30 cellular contexts compared by ENCODE assay signal in genomic region chr6:156762547-156762946, GRCh38.
"Had no signal": no experiment of that assay in that cellular context is flagged by ENCODE, and none has a peak within 500 bp of the region (broad histone marks: within the 10 kb centered on the region; RNA-seq: fewer than 3 reads in every experiment).

No MANE protein-coding gene starts in this region.

- H3K27me3 ChIP-seq: dorsolateral prefrontal cortex, esophagus muscularis mucosa, foreskin keratinocyte, gastroesophageal sphincter, heart left ventricle, hepatocyte, neutrophil, sigmoid colon, stomach, testis, tibial artery had no signal

- H3K36me3 Mint-ChIP-seq: mesothelial cell of epicardium; naive B cell; natural killer cell treated with Interleukin-12 subunit alpha and Interleukin-12 subunit beta and Interleukin-15 and Interleukin-18, amount 100 ng/mL, for 72 hours; stimulated activated effector memory CD8-positive, alpha-beta T cell treated with anti-CD3 and anti-CD28 coated beads, Interleukin-12 subunit alpha, Interleukin-12 subunit beta, amount 100 ng/mL, for 72 hours; type B pancreatic cell had no signal

- H3K4me1 Mint-ChIP-seq: mesothelial cell of epicardium; neural crest cell; stimulated activated effector memory CD8-positive, alpha-beta T cell treated with anti-CD3 and anti-CD28 coated beads, Interleukin-12 subunit alpha, Interleukin-12 subunit beta, amount 100 ng/mL, for 72 hours had no signal

- DNase-seq: dorsolateral prefrontal cortex; effector CD4-positive, alpha-beta T cell; foreskin keratinocyte; heart left ventricle; kidney; mesenchymal stem cell; mucosa of descending colon; naive B cell; posterior cingulate gyrus; psoas muscle; right cardiac atrium; sigmoid colon; stimulated activated CD4-positive, alpha-beta T cell treated with anti-CD3 and anti-CD28 coated beads, Interleukin-2, amount 100 ng/mL, for 24 hours; stimulated activated CD4-positive, alpha-beta T cell treated with anti-CD3 and anti-CD28 coated beads, Interleukin-4, amount 100 ng/mL, for 24 hours; stimulated activated naive CD4-positive, alpha-beta T cell treated with Interleukin-2 at 50 U/mL for 16 hours; stomach; testis; tibial artery had no signal

- H3K36me3 ChIP-seq: esophagus muscularis mucosa, gastroesophageal sphincter, heart left ventricle, neutrophil, sigmoid colon, stomach, tibial artery had no signal

- H3K27ac Mint-ChIP-seq: mesothelial cell of epicardium; naive B cell; stimulated activated effector memory CD8-positive, alpha-beta T cell treated with anti-CD3 and anti-CD28 coated beads, Interleukin-12 subunit alpha, Interleukin-12 subunit beta, amount 100 ng/mL, for 72 hours; type B pancreatic cell had no signal

- H3K4me2 ChIP-seq: hepatocyte had no signal

- H3K79me2 ChIP-seq: hepatocyte had no signal

- H3K27ac ChIP-seq: dorsolateral prefrontal cortex, epithelial cell of prostate, esophagus muscularis mucosa, foreskin keratinocyte, gastroesophageal sphincter, heart left ventricle, hepatocyte, neutrophil, psoas muscle, sigmoid colon, stomach, testis, tibial artery had no signal

- H3K27me3 Mint-ChIP-seq: naive B cell, type B pancreatic cell had no signal

- H3K4me3 Mint-ChIP-seq: mesothelial cell of epicardium; naive B cell; natural killer cell treated with Interleukin-12 subunit alpha and Interleukin-12 subunit beta and Interleukin-15 and Interleukin-18, amount 100 ng/mL, for 72 hours; neural crest cell; stimulated activated effector memory CD8-positive, alpha-beta T cell treated with anti-CD3 and anti-CD28 coated beads, Interleukin-12 subunit alpha, Interleukin-12 subunit beta, amount 100 ng/mL, for 72 hours; type B pancreatic cell had no signal

- H3K9me3 Mint-ChIP-seq: mesothelial cell of epicardium; natural killer cell treated with Interleukin-12 subunit alpha and Interleukin-12 subunit beta and Interleukin-15 and Interleukin-18, amount 100 ng/mL, for 72 hours; neural crest cell; stimulated activated effector memory CD8-positive, alpha-beta T cell treated with anti-CD3 and anti-CD28 coated beads, Interleukin-12 subunit alpha, Interleukin-12 subunit beta, amount 100 ng/mL, for 72 hours; type B pancreatic cell had no signal

- H3K4me1 ChIP-seq: esophagus muscularis mucosa, foreskin keratinocyte, gastroesophageal sphincter, heart left ventricle, psoas muscle, sigmoid colon, stomach, testis, tibial artery had no signal

- ATAC-seq: foreskin keratinocyte; gastroesophageal sphincter; heart left ventricle; left lobe of liver; mucosa of descending colon; natural killer cell treated with Interleukin-12 subunit alpha and Interleukin-12 subunit beta and Interleukin-15 and Interleukin-18, amount 100 ng/mL, for 72 hours; psoas muscle; right cardiac atrium; stimulated activated effector memory CD8-positive, alpha-beta T cell treated with anti-CD3 and anti-CD28 coated beads, Interleukin-12 subunit alpha, Interleukin-12 subunit beta, amount 100 ng/mL, for 72 hours had no signal

- H2AFZ ChIP-seq: hepatocyte had no signal

- H3K9me3 ChIP-seq: esophagus muscularis mucosa, gastroesophageal sphincter, heart left ventricle, mucosa of descending colon, neutrophil, psoas muscle, sigmoid colon, stomach, testis, tibial artery had no signal

- H3K4me3 ChIP-seq: dorsolateral prefrontal cortex, esophagus muscularis mucosa, gastroesophageal sphincter, heart left ventricle, hepatocyte, lung, mucosa of descending colon, psoas muscle, sigmoid colon, stomach, testis, tibial artery had no signal
